ENCODE assay signal across 10 cellular contexts in the genomic region with DNA sequence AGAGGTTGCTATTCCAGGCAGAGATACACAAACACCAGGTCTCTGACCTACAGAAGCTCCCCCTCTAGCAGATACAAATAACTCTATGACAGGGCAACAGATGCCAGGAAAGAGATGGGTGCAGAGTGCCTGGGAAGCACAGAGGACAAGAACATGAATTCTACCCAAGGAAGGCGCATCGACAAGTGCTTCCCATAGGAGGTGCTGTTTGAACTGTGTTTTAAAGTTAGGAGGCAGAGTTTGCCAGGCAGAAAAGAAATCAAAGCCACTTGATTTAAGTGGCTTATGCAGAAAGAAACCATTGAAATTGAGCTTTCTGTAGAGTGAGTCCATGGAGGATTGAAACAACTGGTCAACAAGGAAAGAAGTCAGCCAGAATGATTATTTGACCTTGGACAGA. TPM values are rescaled to one million over a fixed set of nuclear protein-coding genes. Genes with fewer than 3 reads are reported as not detected.
DNase-seq lines count a peak whose midpoint lies in the region; ATAC-seq and TF ChIP-seq lines count a peak whose summit lies in the region.
"Had no signal": no experiment of that assay in that cellular context is flagged by ENCODE, and none has a peak within 500 bp of the region (broad histone marks: within the 10 kb centered on the region; RNA-seq: fewer than 3 reads in every experiment).

No MANE protein-coding gene starts in this region.

- no peak overlapping the region for H3K27ac Mint-ChIP-seq in neural crest cell (ENCODE audit: unreplicated experiment)
- H3K27ac Mint-ChIP-seq: activated B cell treated with CpG ODN at 0.5 μM for 24 hours, nephron had no signal

- in situ Hi-C loops in brain microvascular endothelial cell (cut with HindIII; ENCODE audit: low pct_ligation_motif_present, low sequenced_read_pairs), result no loop called here

- H3K4me3 ChIP-seq in brain microvascular endothelial cell (ENCODE audit: low read depth, low read length), result no peak overlapping the region

- TF ChIP-seq CTCF in brain microvascular endothelial cell (IDR thresholded peaks at IDR 0.05; ENCODE audit: low read depth, low read length, missing control alignments) (peak; percentile 53), neural crest cell (conservative IDR thresholded peaks at IDR 0.05) (peak; percentile 46)

- no peaks in the 10 kb centered on the region for H3K27me3 ChIP-seq in brain microvascular endothelial cell (replicated peaks)

- peaks cover 15% of the 10 kb centered on the region for H3K4me1 Mint-ChIP-seq in neural crest cell
- H3K4me1 Mint-ChIP-seq: nephron had no signal

- H3K36me3 Mint-ChIP-seq in neural crest cell (ENCODE audit: low read depth), result peaks cover 4% of the 10 kb centered on the region

- no peak overlapping the region for H3K27ac ChIP-seq in brain microvascular endothelial cell

- peak; percentile 9 for DNase-seq in NCI-H748 (lab: John Stamatoyannopoulos, UW; ENCODE audit: unreplicated experiment)
- no peak for DNase-seq in NCI-H748 treated with DMSO at 0.1 percent for 48 hours (lab: John Stamatoyannopoulos, UW)
- DNase-seq in brain microvascular endothelial cell, result no peak
- DNase-seq in neural crest cell (ENCODE audit: low read depth, low spot score), result no peak
- DNase-seq in hippocampal formation (lab: John Stamatoyannopoulos, UW), result no peak
- DNase-seq in retina, result no peak
- DNase-seq: activated B cell treated with CpG ODN at 0.5 μM for 24 hours had no signal

- H3K36me3 ChIP-seq in brain microvascular endothelial cell (replicated peaks), result no peaks in the 10 kb centered on the region

- no peak for ATAC-seq in GM19328 (IDR thresholded peaks at IDR 0.05; ENCODE audit: unreplicated experiment)

- peak; percentile 26; the same call in 1 of the 2 replicates for TF ChIP-seq RAD21 in Ishikawa (IDR thresholded peaks at IDR 0.05; ENCODE audit: low read depth)

- no peak for TF ChIP-seq EP300 in Ishikawa (IDR thresholded peaks at IDR 0.05; ENCODE audit: borderline replicate concordance)

- H3K27me3 Mint-ChIP-seq in neural crest cell (ENCODE audit: low read depth), result no peaks in the 10 kb centered on the region
- H3K27me3 Mint-ChIP-seq: activated B cell treated with CpG ODN at 0.5 μM for 24 hours had no signal

- no peak overlapping the region for H3K4me3 Mint-ChIP-seq in neural crest cell
- H3K4me3 Mint-ChIP-seq: nephron had no signal

- peaks cover 17% of the 10 kb centered on the region for H3K9me3 Mint-ChIP-seq in neural crest cell

TF ChIP-seq in Ishikawa, 13 proteins besides CTCF, POLR2A, EP300 and RAD21:
- TF ChIP-seq, protein P1, sequence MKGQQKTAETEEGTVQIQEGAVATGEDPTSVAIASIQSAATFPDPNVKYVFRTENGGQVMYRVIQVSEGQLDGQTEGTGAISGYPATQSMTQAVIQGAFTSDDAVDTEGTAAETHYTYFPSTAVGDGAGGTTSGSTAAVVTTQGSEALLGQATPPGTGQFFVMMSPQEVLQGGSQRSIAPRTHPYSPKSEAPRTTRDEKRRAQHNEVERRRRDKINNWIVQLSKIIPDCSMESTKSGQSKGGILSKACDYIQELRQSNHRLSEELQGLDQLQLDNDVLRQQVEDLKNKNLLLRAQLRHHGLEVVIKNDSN (IDR thresholded peaks at IDR 0.05), result no peak
- TF ChIP-seq EGR1 (IDR thresholded peaks at IDR 0.05) (no peak), NFIC (IDR thresholded peaks at IDR 0.05) (no peak), CREB1 (IDR thresholded peaks at IDR 0.05; ENCODE audit: low read depth) (no peak), ZBTB7A (IDR thresholded peaks at IDR 0.05; ENCODE audit: low read depth) (no peak), CEBPB (IDR thresholded peaks at IDR 0.05) (no peak), TEAD4 (IDR thresholded peaks at IDR 0.05) (no peak), FOXM1 (IDR thresholded peaks at IDR 0.05; ENCODE audit: borderline replicate concordance, low read depth) (no peak), YY1 (IDR thresholded peaks at IDR 0.05; ENCODE audit: low read depth) (no peak), TAF1 (IDR thresholded peaks at IDR 0.05; ENCODE audit: low read depth) (no peak), TCF12 (IDR thresholded peaks at IDR 0.05; ENCODE audit: low read depth) (no peak)
- TF ChIP-seq, protein P2, sequence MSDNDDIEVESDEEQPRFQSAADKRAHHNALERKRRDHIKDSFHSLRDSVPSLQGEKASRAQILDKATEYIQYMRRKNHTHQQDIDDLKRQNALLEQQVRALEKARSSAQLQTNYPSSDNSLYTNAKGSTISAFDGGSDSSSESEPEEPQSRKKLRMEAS (IDR thresholded peaks at IDR 0.05), result no peak
- TF ChIP-seq, protein P3, sequence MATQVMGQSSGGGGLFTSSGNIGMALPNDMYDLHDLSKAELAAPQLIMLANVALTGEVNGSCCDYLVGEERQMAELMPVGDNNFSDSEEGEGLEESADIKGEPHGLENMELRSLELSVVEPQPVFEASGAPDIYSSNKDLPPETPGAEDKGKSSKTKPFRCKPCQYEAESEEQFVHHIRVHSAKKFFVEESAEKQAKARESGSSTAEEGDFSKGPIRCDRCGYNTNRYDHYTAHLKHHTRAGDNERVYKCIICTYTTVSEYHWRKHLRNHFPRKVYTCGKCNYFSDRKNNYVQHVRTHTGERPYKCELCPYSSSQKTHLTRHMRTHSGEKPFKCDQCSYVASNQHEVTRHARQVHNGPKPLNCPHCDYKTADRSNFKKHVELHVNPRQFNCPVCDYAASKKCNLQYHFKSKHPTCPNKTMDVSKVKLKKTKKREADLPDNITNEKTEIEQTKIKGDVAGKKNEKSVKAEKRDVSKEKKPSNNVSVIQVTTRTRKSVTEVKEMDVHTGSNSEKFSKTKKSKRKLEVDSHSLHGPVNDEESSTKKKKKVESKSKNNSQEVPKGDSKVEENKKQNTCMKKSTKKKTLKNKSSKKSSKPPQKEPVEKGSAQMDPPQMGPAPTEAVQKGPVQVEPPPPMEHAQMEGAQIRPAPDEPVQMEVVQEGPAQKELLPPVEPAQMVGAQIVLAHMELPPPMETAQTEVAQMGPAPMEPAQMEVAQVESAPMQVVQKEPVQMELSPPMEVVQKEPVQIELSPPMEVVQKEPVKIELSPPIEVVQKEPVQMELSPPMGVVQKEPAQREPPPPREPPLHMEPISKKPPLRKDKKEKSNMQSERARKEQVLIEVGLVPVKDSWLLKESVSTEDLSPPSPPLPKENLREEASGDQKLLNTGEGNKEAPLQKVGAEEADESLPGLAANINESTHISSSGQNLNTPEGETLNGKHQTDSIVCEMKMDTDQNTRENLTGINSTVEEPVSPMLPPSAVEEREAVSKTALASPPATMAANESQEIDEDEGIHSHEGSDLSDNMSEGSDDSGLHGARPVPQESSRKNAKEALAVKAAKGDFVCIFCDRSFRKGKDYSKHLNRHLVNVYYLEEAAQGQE (IDR thresholded peaks at IDR 0.05; ENCODE audit: low read depth), result no peak

RNA-seq across cellular contexts. Expression of a gene that starts 35.3 kb away (rescaled TPM):
- 14.2 and 14.4 TPM in 2 replicates for total RNA-seq in neural crest cell

RNA-seq across cellular contexts. Expression of a gene that starts 46.9 kb away (rescaled TPM):
- 41.0 TPM in 2 replicates for total RNA-seq in neural crest cell
